Comparison of ENCODE assay signal across 16 cellular contexts in the genomic region with DNA sequence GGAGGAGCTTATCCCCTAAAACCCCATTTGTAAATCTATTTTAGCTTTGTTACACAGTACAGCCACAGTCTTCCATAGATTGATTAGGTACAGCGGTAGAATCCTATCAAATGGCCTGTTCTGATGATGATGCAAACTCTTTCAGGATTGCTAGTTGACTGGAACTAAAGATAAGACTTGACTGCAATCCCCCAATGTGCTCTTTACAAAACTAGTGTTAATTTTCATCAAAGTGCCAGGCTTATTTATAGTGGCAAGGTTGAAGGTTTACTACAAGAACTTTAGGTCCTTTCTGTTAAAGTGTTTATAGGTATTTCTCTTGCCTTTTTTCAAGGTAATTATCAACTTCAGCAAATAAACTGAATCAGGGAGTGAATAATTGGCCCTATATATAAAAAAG. TPM values are rescaled to one million over a fixed set of nuclear protein-coding genes. Genes with fewer than 3 reads are reported as not detected.
DNase-seq lines count a peak whose midpoint lies in the region; ATAC-seq and TF ChIP-seq lines count a peak whose summit lies in the region.
"Had no signal": no experiment of that assay in that cellular context is flagged by ENCODE, and none has a peak within 500 bp of the region (broad histone marks: within the 10 kb centered on the region; RNA-seq: fewer than 3 reads in every experiment).

No MANE protein-coding gene starts in this region.

- H3K9me3 Mint-ChIP-seq in GM23338 = no peaks in the 10 kb centered on the region; the same call in 2 of the 3 replicates
- H3K9me3 Mint-ChIP-seq in WTC11 = no peaks in the 10 kb centered on the region
- H3K9me3 Mint-ChIP-seq: CD8-positive, alpha-beta T cell; IgD-negative memory B cell had no signal

- peaks cover 32% of the 10 kb centered on the region for H3K27me3 Mint-ChIP-seq in GM23338 (ENCODE audit: insufficient read depth, low read depth, poor library complexity)
- H3K27me3 Mint-ChIP-seq in WTC11 (ENCODE audit: low read depth) = peaks cover 56% of the 10 kb centered on the region

- no peak overlapping the region for H2AFZ ChIP-seq in GM23338

- no peaks in the 10 kb centered on the region for H4K20me1 ChIP-seq in GM23338 (replicated peaks; ENCODE audit: insufficient read depth)

- no peaks in the 10 kb centered on the region for H3K9me2 ChIP-seq in GM23338 (ENCODE audit: insufficient read depth)

- H3F3A ChIP-seq in GM23338 (replicated peaks; ENCODE audit: low read depth) = peaks cover 8% of the 10 kb centered on the region

- H3K4me3 ChIP-seq in GM23338 (no peak overlapping the region), ascending aorta (no peak overlapping the region)

- TF ChIP-seq CTCF in GM23338 (conservative IDR thresholded peaks at IDR 0.05; ENCODE audit: low read depth in 2 of 2) = no peak
- TF ChIP-seq CTCF in WTC11 (IDR thresholded peaks at IDR 0.05) = no peak
- no peak for TF ChIP-seq CTCF in ascending aorta (IDR thresholded peaks at IDR 0.05)

- H3K27ac ChIP-seq in GM23338 (ENCODE audit: low read depth) (no peak overlapping the region), ascending aorta (no peak overlapping the region)

- peaks cover 15% of the 10 kb centered on the region for H3K27me3 ChIP-seq in GM23338 (ENCODE audit: insufficient read depth)
- H3K27me3 ChIP-seq in ascending aorta = no peaks in the 10 kb centered on the region

- H3K4me3 Mint-ChIP-seq in GM23338 (no peak overlapping the region), WTC11 (no peak overlapping the region)
- H3K4me3 Mint-ChIP-seq: CD14-positive monocyte; CD8-positive, alpha-beta T cell; IgD-negative memory B cell had no signal

- H3K4me1 ChIP-seq in GM23338 (ENCODE audit: insufficient read depth) = peaks cover 42% of the 10 kb centered on the region
- no peaks in the 10 kb centered on the region for H3K4me1 ChIP-seq in ascending aorta

- POLR2A ChIA-PET in WTC11 (lab: Charles Lee) = no interaction called here

- no peak for TF ChIP-seq POLR2A in erythroblast (IDR thresholded peaks at IDR 0.05; ENCODE audit: low read length)

- CTCF ChIA-PET in WTC11 (lab: Charles Lee) = no interaction called here

- intact Hi-C loops in posterior cingulate gyrus (cut with DNase I) (no loop called here), ascending aorta (cut with DNase I) (no loop called here)

- H3K36me3 Mint-ChIP-seq in GM23338 (ENCODE audit: low read depth) (peaks cover 4% of the 10 kb centered on the region; the same call in 1 of the 3 replicates), WTC11 (no peaks in the 10 kb centered on the region)

- H3K36me3 ChIP-seq in GM23338 (ENCODE audit: insufficient read depth) = no peaks in the 10 kb centered on the region
- peaks cover 0 to 10% of the 10 kb centered on the region in 2 donors for H3K36me3 ChIP-seq in ascending aorta

- H3K9me3 ChIP-seq in ascending aorta = no peaks in the 10 kb centered on the region

- H3K79me2 ChIP-seq in GM23338 (replicated peaks; ENCODE audit: insufficient read depth) = no peaks in the 10 kb centered on the region

- no peak for ATAC-seq in GM23338
- no peak for ATAC-seq in WTC11
- ATAC-seq: CD8-positive, alpha-beta T cell; HCT116 had no signal

- H3K4me1 Mint-ChIP-seq in GM23338 = peaks cover 49% of the 10 kb centered on the region
- H3K4me1 Mint-ChIP-seq in WTC11 = peaks cover 37% of the 10 kb centered on the region
- H3K4me1 Mint-ChIP-seq: CD14-positive monocyte had no signal

- no peak overlapping the region for H3K4me2 ChIP-seq in GM23338

- no peak for DNase-seq in GM23338 (ENCODE audit: low spot score)
- DNase-seq in NCI-H82 treated with DMSO at 0.1 percent for 48 hours (lab: John Stamatoyannopoulos, UW; ENCODE audit: unreplicated experiment) = peak; percentile 32
- no peak for DNase-seq in WTC11 (ENCODE audit: low spot score)
- DNase-seq in erythroblast (lab: John Stamatoyannopoulos, UW) = peak; percentile 40 to 58
- DNase-seq in posterior cingulate gyrus = no peak
- DNase-seq in dedifferentiated amniotic fluid mesenchymal stem cell (ENCODE audit: extremely low spot score) = no peak
- DNase-seq in ascending aorta (ENCODE audit: low spot score in 2 of 2) = no peak
- no peak for DNase-seq in NCI-H1436 (lab: John Stamatoyannopoulos, UW)
- DNase-seq: CD8-positive, alpha-beta T cell; COR-L47; DND-41; GDM1 had no signal

- H3K27ac Mint-ChIP-seq in GM23338 (peak overlapping the region; percentile 87), WTC11 (no peak overlapping the region)
- H3K27ac Mint-ChIP-seq: CD14-positive monocyte; CD8-positive, alpha-beta T cell; IgD-negative memory B cell had no signal

TF ChIP-seq in GM23338, 12 proteins besides CTCF, POLR2A, EP300 and RAD21 (continues in another document):
- TF ChIP-seq ZNF331 (CRISPR knock-in tag; IDR thresholded peaks at IDR 0.05; ENCODE audit: low read depth) (no peak), EZH2phosphoT487 (IDR thresholded peaks at IDR 0.05; ENCODE audit: unreplicated experiment) (no peak), CREB1 (CRISPR knock-in tag; IDR thresholded peaks at IDR 0.05; ENCODE audit: low read depth) (no peak), EZH2 (IDR thresholded peaks at IDR 0.05; ENCODE audit: low read depth, unreplicated experiment) (no peak), POLR2AphosphoS5 (IDR thresholded peaks at IDR 0.05; ENCODE audit: low read depth) (no peak), STAT1 (IDR thresholded peaks at IDR 0.05; ENCODE audit: unreplicated experiment) (no peak), JUNB (IDR thresholded peaks at IDR 0.05; ENCODE audit: unreplicated experiment) (no peak)
- TF ChIP-seq, protein P1, sequence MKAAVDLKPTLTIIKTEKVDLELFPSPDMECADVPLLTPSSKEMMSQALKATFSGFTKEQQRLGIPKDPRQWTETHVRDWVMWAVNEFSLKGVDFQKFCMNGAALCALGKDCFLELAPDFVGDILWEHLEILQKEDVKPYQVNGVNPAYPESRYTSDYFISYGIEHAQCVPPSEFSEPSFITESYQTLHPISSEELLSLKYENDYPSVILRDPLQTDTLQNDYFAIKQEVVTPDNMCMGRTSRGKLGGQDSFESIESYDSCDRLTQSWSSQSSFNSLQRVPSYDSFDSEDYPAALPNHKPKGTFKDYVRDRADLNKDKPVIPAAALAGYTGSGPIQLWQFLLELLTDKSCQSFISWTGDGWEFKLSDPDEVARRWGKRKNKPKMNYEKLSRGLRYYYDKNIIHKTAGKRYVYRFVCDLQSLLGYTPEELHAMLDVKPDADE (IDR thresholded peaks at IDR 0.05) = no peak

TF ChIP-seq in WTC11, 78 proteins besides CTCF, POLR2A, EP300 and RAD21:
- TF ChIP-seq, protein P2, sequence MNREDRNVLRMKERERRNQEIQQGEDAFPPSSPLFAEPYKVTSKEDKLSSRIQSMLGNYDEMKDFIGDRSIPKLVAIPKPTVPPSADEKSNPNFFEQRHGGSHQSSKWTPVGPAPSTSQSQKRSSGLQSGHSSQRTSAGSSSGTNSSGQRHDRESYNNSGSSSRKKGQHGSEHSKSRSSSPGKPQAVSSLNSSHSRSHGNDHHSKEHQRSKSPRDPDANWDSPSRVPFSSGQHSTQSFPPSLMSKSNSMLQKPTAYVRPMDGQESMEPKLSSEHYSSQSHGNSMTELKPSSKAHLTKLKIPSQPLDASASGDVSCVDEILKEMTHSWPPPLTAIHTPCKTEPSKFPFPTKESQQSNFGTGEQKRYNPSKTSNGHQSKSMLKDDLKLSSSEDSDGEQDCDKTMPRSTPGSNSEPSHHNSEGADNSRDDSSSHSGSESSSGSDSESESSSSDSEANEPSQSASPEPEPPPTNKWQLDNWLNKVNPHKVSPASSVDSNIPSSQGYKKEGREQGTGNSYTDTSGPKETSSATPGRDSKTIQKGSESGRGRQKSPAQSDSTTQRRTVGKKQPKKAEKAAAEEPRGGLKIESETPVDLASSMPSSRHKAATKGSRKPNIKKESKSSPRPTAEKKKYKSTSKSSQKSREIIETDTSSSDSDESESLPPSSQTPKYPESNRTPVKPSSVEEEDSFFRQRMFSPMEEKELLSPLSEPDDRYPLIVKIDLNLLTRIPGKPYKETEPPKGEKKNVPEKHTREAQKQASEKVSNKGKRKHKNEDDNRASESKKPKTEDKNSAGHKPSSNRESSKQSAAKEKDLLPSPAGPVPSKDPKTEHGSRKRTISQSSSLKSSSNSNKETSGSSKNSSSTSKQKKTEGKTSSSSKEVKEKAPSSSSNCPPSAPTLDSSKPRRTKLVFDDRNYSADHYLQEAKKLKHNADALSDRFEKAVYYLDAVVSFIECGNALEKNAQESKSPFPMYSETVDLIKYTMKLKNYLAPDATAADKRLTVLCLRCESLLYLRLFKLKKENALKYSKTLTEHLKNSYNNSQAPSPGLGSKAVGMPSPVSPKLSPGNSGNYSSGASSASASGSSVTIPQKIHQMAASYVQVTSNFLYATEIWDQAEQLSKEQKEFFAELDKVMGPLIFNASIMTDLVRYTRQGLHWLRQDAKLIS (CRISPR knock-in tag; IDR thresholded peaks at IDR 0.05; ENCODE audit: borderline replicate concordance) = no peak
- TF ChIP-seq GABPB1 (CRISPR knock-in tag; IDR thresholded peaks at IDR 0.05) = peak; percentile 71; the same call in 1 of the 2 replicates

RNA-seq across cellular contexts. Expression of a gene that starts 9.0 kb away (rescaled TPM):
- total RNA-seq in GM23338 (2014; rRNA removed; shearing (Covaris generic)) = 0.74 and 1.3 TPM in 2 replicates
- polyA plus RNA-seq in GM23338 (2016; fragmentation: Nextera tagmentation; extraction: Ambion mirVana) = 1.1 and 2.2 TPM in 2 replicates
- total RNA-seq in WTC11 (2021) (0.90 to 1.6 TPM (median 1.2 TPM) in 3 replicates), ascending aorta (not detected)
- total RNA-seq: CD8-positive, alpha-beta T cell had no signal
- polyA plus RNA-seq: BJ, CD14-positive monocyte, IgD-negative memory B cell had no signal

Comparison
In these comparisons a context has a peak if more than half of its experiments do, and no peak if none do; other contexts are left out.
1. DNase-seq: peak in NCI-H82 treated with DMSO at 0.1 percent for 48 hours (single experiment) and erythroblast (2 of 2); none in GM23338 (single experiment), WTC11 (single experiment), posterior cingulate gyrus (0 of 10), dedifferentiated amniotic fluid mesenchymal stem cell (single experiment), ascending aorta (0 of 2) and NCI-H1436 (single experiment).